12 cellular contexts compared by ENCODE assay signal in genomic region chr12:92552412-92553108, GRCh38.
A peak's percentile ranks its signal among the peaks of the same experiment; 100 is the strongest.
DNase-seq lines count a peak whose midpoint lies in the region; ATAC-seq, FAIRE-seq and TF ChIP-seq lines count a peak whose summit lies in the region.
"Had no signal": no experiment of that assay in that cellular context is flagged by ENCODE, and none has a peak within 500 bp of the region (broad histone marks: within the 10 kb centered on the region; RNA-seq: fewer than 3 reads in every experiment).

No MANE protein-coding gene starts in this region.

- in situ Hi-C loops in K562 (cut with MboI) = loop anchor here (25.0 kb wide), 1 partner anchor 740 kb away; no protein-coding TSS in a partner anchor

- H3K27ac ChIP-seq in K562 (ENCODE audit: extremely low read depth, low read depth, low read length) (no peak overlapping the region), hepatocyte (peak overlapping the region; percentile 79), stomach (peak overlapping the region; percentile 35 to 79 (median 62))
- H3K27ac ChIP-seq: SJSA1, VCaP had no signal

- no peak for TF ChIP-seq RAD21 in K562 (CRISPR knock-in tag; conservative IDR thresholded peaks at IDR 0.05 in 1 of 2, IDR thresholded peaks at IDR 0.05 in 1 of 2)

- FAIRE-seq in K562 (lab: Jason Lieb, UNC) = no peak

- TF ChIP-seq CTCF in K562 (IDR thresholded peaks at IDR 0.05 in 2 of 3, conservative IDR thresholded peaks at IDR 0.05 in 1 of 3; ENCODE audit: insufficient read depth in 2 of 3, low read depth in 1 of 3, low read length in 3 of 3) (no peak), hepatocyte (IDR thresholded peaks at IDR 0.05; ENCODE audit: poor library complexity) (no peak), stomach (IDR thresholded peaks at IDR 0.05) (no peak)

- DNase-seq in LoVo (ENCODE audit: low spot score) (peak; percentile 67), K562 (ENCODE audit: extremely low read depth in 1 of 4, low spot score in 3 of 4) (peak in 1 of 4 experiments; percentile 35), hepatocyte (ENCODE audit: low spot score) (peak; percentile 45), stomach (no peak)
- DNase-seq: effector memory CD4-positive, alpha-beta T cell; midbrain; NCI-H1417 treated with DMSO at 0.1 percent for 48 hours had no signal

- no TSS peak for BruUV-seq in K562 (replicated peaks; lab: Mats Ljungman, UMichigan)

- H3K9me2 ChIP-seq in hepatocyte (replicated peaks; ENCODE audit: insufficient read depth) = no peaks in the 10 kb centered on the region

- no peak for TF ChIP-seq EP300 in K562 (IDR thresholded peaks at IDR 0.05; ENCODE audit: low read length)
- TF ChIP-seq EP300 in stomach (IDR thresholded peaks at IDR 0.05) = no peak

- H3K4me3 ChIP-seq in K562 (no peak overlapping the region), hepatocyte (no peak overlapping the region), stomach (no peak overlapping the region)
- H3K4me3 ChIP-seq: SJSA1 had no signal

- no peak overlapping the region for H3K4me2 ChIP-seq in K562 (ENCODE audit: insufficient read depth, low read length)
- H3K4me2 ChIP-seq in hepatocyte = no peak overlapping the region

- H3K9me1 ChIP-seq in K562 (ENCODE audit: control insufficient read depth, insufficient read depth, low read length) = no peaks in the 10 kb centered on the region

- ATAC-seq in K562 (no peak), HG02885 (IDR thresholded peaks at IDR 0.05; ENCODE audit: poor library complexity, unreplicated experiment) (no peak), GM19467 (IDR thresholded peaks at IDR 0.05; ENCODE audit: unreplicated experiment) (no peak), HG02840 (IDR thresholded peaks at IDR 0.05; ENCODE audit: low FRiP score, unreplicated experiment) (no peak)

- H3K4me1 ChIP-seq in K562 (replicated peaks in 1 of 2; ENCODE audit: control insufficient read depth in 2 of 2, insufficient read depth in 2 of 2, low read length in 2 of 2) = peaks cover 3 to 18% of the 10 kb centered on the region in 2 experiments; a peak in 4 of 5 replicates
- peaks cover 32% of the 10 kb centered on the region for H3K4me1 ChIP-seq in hepatocyte (ENCODE audit: insufficient read depth)
- H3K4me1 ChIP-seq in stomach = peaks cover 11 to 64% (median 36%) of the 10 kb centered on the region in 4 donors

- H3K36me3 ChIP-seq in K562 (ENCODE audit: control insufficient read depth, insufficient read depth, low read length) = no peaks in the 10 kb centered on the region
- no peaks in the 10 kb centered on the region for H3K36me3 ChIP-seq in hepatocyte (replicated peaks; ENCODE audit: insufficient read depth, low read depth)
- H3K36me3 ChIP-seq in stomach = no peaks in the 10 kb centered on the region
- H3K36me3 ChIP-seq: SJSA1 had no signal

- H3K9me3 ChIP-seq in K562 (replicated peaks; ENCODE audit: control insufficient read depth, insufficient read depth, low read depth, low read length) (no peaks in the 10 kb centered on the region), hepatocyte (ENCODE audit: low read depth) (no peaks in the 10 kb centered on the region), stomach (no peaks in the 10 kb centered on the region)
- H3K9me3 ChIP-seq: SJSA1 had no signal

- H4K20me1 ChIP-seq in K562 (replicated peaks; ENCODE audit: control insufficient read depth, insufficient read depth, low read length) (no peaks in the 10 kb centered on the region), hepatocyte (ENCODE audit: insufficient read depth, poor library complexity, severe bottlenecking) (no peaks in the 10 kb centered on the region)

- POLR2A ChIA-PET in K562 (lab: Yijun Ruan, JAX) = interaction anchor here (0.6 to 2.6 kb wide), 2 partner anchors 94 to 408 kb away, joined by 3 to 9 read pairs; partner anchors contain the start of gene BTG1

- 40% methylated on average over 2 of the region's 3 CpGs for WGBS in K562 (ENCODE audit: insufficient coverage, low coverage, missing lambda C conversion rate)
- 95% methylated on average over 3 of the region's 3 CpGs for WGBS in hepatocyte (ENCODE audit: low lambda C conversion rate, missing lambda C conversion rate)
- 65 to 89% (median 76%) methylated on average over 3 of the region's 3 CpGs for WGBS in stomach, 5 donors

- H3K79me2 ChIP-seq in K562 (ENCODE audit: control insufficient read depth, insufficient read depth, low read length) (no peaks in the 10 kb centered on the region), hepatocyte (no peaks in the 10 kb centered on the region)

- TF ChIP-seq POLR2A in K562 (conservative IDR thresholded peaks at IDR 0.05) (no peak), stomach (IDR thresholded peaks at IDR 0.05) (no peak)

- H2AFZ ChIP-seq in K562 (ENCODE audit: low read depth, low read length) (no peak overlapping the region), hepatocyte (no peak overlapping the region)

- intact Hi-C loops in K562 (cut with micrococcal nuclease) (no loop called here), stomach (cut with DNase I; ENCODE audit: low total_unique reads) (no loop called here)

- CTCF ChIA-PET in K562 (lab: Yijun Ruan, JAX; ENCODE audit: low intra/inter-chr PET ratio) = no interaction called here

- no peak overlapping the region for H3K9ac ChIP-seq in K562 (ENCODE audit: insufficient read depth in 1 of 2, low read depth in 2 of 2, low read length in 2 of 2)

- H3K27me3 ChIP-seq in K562 (ENCODE audit: control insufficient read depth in 2 of 2, insufficient read depth in 2 of 2, low read length in 2 of 2) = no peaks in the 10 kb centered on the region
- H3K27me3 ChIP-seq in hepatocyte = no peaks in the 10 kb centered on the region
- no peaks in the 10 kb centered on the region for H3K27me3 ChIP-seq in stomach
- H3K27me3 ChIP-seq: SJSA1 had no signal

TF ChIP-seq in K562, 482 proteins besides CTCF, POLR2A, EP300 and RAD21:
- TF ChIP-seq ZBTB43 (CRISPR knock-in tag; IDR thresholded peaks at IDR 0.05) (no peak), NFIC (IDR thresholded peaks at IDR 0.05) (peak; percentile 72), AFF1 (IDR thresholded peaks at IDR 0.05; ENCODE audit: low read depth in 1 of 2, partially characterized antibody in 2 of 2) (no peak), GATA2 (CRISPR knock-in tag; IDR thresholded peaks at IDR 0.05) (no peak), ZNF79 (CRISPR knock-in tag; IDR thresholded peaks at IDR 0.05; ENCODE audit: low read depth) (no peak), EP400 (IDR thresholded peaks at IDR 0.05) (0 out of 2 replicates have a peak, but pooled peaks have one; percentile 10), MTF1 (CRISPR knock-in tag; IDR thresholded peaks at IDR 0.05; ENCODE audit: borderline replicate concordance) (no peak)
